ENCODE assay signal across 2 cellular contexts in the genomic region with DNA sequence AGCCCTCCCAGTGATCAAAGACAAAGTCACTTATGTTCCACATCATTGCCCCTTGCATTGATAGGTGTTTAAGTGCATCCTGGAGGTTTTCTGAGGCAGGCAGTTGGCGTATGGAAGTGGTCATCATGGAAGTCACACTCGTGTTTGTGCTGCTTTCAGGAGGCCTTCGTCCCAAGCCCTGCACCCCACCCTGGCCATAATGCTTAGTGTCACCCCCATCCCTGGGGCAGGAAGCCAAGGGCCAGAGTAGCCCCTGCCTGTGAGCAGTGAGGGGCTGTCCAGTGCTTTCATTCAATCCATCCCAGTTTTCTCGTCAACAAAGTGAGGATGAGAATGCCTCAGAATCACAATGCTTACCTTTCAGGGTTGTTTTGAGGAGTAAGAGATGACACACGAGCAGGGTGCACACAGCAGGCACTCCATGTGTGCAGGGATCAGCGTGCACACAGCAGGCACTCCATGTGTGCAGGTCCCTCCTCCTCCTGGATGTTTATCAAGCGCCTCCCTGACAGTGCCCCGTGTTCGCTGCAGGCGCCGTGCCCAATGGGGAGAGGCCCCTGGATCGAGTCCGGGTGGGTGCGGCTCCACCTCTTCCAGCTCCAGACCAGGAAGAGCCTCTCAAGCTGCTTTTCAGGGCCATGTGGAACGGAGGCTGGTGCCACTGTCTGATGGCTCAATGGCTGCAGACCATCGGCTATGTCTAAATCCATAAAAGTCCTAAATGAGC.
TF ChIP-seq lines count a peak whose summit lies in the region.

No MANE protein-coding gene starts in this region.

TF ChIP-seq in K562, 482 proteins besides CTCF, POLR2A, EP300 and RAD21 (continues in another document):
- TF ChIP-seq POLR3G (IDR thresholded peaks at IDR 0.05; ENCODE audit: extremely low read depth, insufficient read length, insufficient replicate concordance) (no peak), ZNF311 (CRISPR knock-in tag; IDR thresholded peaks at IDR 0.05) (no peak), FOSL1 (tag; conservative IDR thresholded peaks at IDR 0.05) (no peak), KLF10 (CRISPR knock-in tag; IDR thresholded peaks at IDR 0.05) (no peak), HBP1 (CRISPR knock-in tag; IDR thresholded peaks at IDR 0.05) (no peak), MITF (IDR thresholded peaks at IDR 0.05) (no peak), ZFX (CRISPR knock-in tag; IDR thresholded peaks at IDR 0.05) (no peak), RBM34 (IDR thresholded peaks at IDR 0.05; ENCODE audit: borderline replicate concordance, insufficient read depth, low read length) (no peak), ETS2 (tag; IDR thresholded peaks at IDR 0.05; ENCODE audit: borderline replicate concordance, poor library complexity, severe bottlenecking) (no peak), ZNF239 (CRISPR knock-in tag; IDR thresholded peaks at IDR 0.05) (no peak), FOXA3 (CRISPR knock-in tag; conservative IDR thresholded peaks at IDR 0.05 in 1 of 2, IDR thresholded peaks at IDR 0.05 in 1 of 2) (no peak), ZNF133 (CRISPR knock-in tag; IDR thresholded peaks at IDR 0.05) (0 out of 2 replicates have a peak, but pooled peaks have one; percentile 8), STAT5B (CRISPR knock-in tag; IDR thresholded peaks at IDR 0.05) (no peak), GTF2F1 (IDR thresholded peaks at IDR 0.05; ENCODE audit: low read depth, low read length) (no peak), SMAD2 (IDR thresholded peaks at IDR 0.05; ENCODE audit: low read depth, low read length) (no peak), RBM15 (IDR thresholded peaks at IDR 0.05; ENCODE audit: insufficient read depth, low read length) (no peak), ZFP36 (IDR thresholded peaks at IDR 0.05; ENCODE audit: low read depth, low read length, partially characterized antibody) (peak; percentile 80), GATAD2B (IDR thresholded peaks at IDR 0.05; ENCODE audit: borderline replicate concordance) (no peak), EP400 (IDR thresholded peaks at IDR 0.05) (no peak), CCAR2 (IDR thresholded peaks at IDR 0.05; ENCODE audit: low read depth, low read length) (no peak), U2AF1 (optimal IDR thresholded peaks at IDR 0.05; ENCODE audit: low read depth, low read length) (no peak), REST (CRISPR knock-in tag; IDR thresholded peaks at IDR 0.05; ENCODE audit: low read depth) (no peak), FOXK1 (CRISPR knock-in tag; IDR thresholded peaks at IDR 0.05; ENCODE audit: borderline replicate concordance) (no peak), NCOA6 (IDR thresholded peaks at IDR 0.05) (no peak)
- TF ChIP-seq, protein P1, sequence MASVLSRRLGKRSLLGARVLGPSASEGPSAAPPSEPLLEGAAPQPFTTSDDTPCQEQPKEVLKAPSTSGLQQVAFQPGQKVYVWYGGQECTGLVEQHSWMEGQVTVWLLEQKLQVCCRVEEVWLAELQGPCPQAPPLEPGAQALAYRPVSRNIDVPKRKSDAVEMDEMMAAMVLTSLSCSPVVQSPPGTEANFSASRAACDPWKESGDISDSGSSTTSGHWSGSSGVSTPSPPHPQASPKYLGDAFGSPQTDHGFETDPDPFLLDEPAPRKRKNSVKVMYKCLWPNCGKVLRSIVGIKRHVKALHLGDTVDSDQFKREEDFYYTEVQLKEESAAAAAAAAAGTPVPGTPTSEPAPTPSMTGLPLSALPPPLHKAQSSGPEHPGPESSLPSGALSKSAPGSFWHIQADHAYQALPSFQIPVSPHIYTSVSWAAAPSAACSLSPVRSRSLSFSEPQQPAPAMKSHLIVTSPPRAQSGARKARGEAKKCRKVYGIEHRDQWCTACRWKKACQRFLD (CRISPR knock-in tag; IDR thresholded peaks at IDR 0.05): 0 out of 2 replicates have a peak, but pooled peaks have one; percentile 32

TF ChIP-seq in HepG2, 621 proteins besides CTCF, POLR2A, EP300 and RAD21:
- TF ChIP-seq KDM1A (CRISPR knock-in tag; IDR thresholded peaks at IDR 0.05) (no peak), ZKSCAN8 (CRISPR knock-in tag; IDR thresholded peaks at IDR 0.05; ENCODE audit: borderline replicate concordance) (peak; percentile 99)
